ENCODE assay signal across 8 cellular contexts in genomic region chr12:92363295-92364146, GRCh38.
DNase-seq lines count a peak whose midpoint lies in the region; ATAC-seq and TF ChIP-seq lines count a peak whose summit lies in the region.

No MANE protein-coding gene starts in this region.

- peak; percentile 71 for ATAC-seq in GM21528 (IDR thresholded peaks at IDR 0.05; ENCODE audit: low FRiP score, unreplicated experiment)

- DNase-seq in GM10266 (ENCODE audit: extremely low spot score) = peak; percentile 52
- DNase-seq in LHCN-M2 (ENCODE audit: low read depth) = peak; percentile 96
- peak; percentile 34 for DNase-seq in activated CD8-positive, alpha-beta memory T cell treated with anti-CD3 and anti-CD28 coated beads, Interleukin-2, amount 50 U/mL, for 1 hour (ENCODE audit: extremely low read depth)
- DNase-seq in fibroblast of villous mesenchyme (ENCODE audit: low read depth) = peak; percentile 19
- DNase-seq in retina = peak; percentile 65
- DNase-seq in A172 (ENCODE audit: low spot score) = no peak
- DNase-seq in NCI-H2029 treated with DMSO at 0.1 percent for 48 hours (lab: John Stamatoyannopoulos, UW) = no peak

- TF ChIP-seq CTCF in GM10266 (IDR thresholded peaks at IDR 0.05; ENCODE audit: control insufficient read depth, insufficient read depth, low read depth, missing control alignments) (no peak), fibroblast of villous mesenchyme (IDR thresholded peaks at IDR 0.05; ENCODE audit: insufficient read depth, low read depth, low read length) (no peak)

- no peak overlapping the region for H3K4me3 ChIP-seq in fibroblast of villous mesenchyme (ENCODE audit: low read depth, low read length)

Comparison
In these comparisons a context has a peak if more than half of its experiments do, and no peak if none do; other contexts are left out.
1. DNase-seq: peak in GM10266 (single experiment), LHCN-M2 (single experiment), activated CD8-positive, alpha-beta memory T cell treated with anti-CD3 and anti-CD28 coated beads, Interleukin-2, amount 50 U/mL, for 1 hour (single experiment), fibroblast of villous mesenchyme (single experiment) and retina (single experiment); none in A172 (single experiment) and NCI-H2029 treated with DMSO at 0.1 percent for 48 hours (single experiment).